25 cellular contexts compared by ENCODE assay signal in genomic region chr9:107588393-107588792, GRCh38.
DNase-seq lines count a peak whose midpoint lies in the region; ATAC-seq and TF ChIP-seq lines count a peak whose summit lies in the region.
"Had no signal": no experiment of that assay in that cellular context is flagged by ENCODE, and none has a peak within 500 bp of the region (broad histone marks: within the 10 kb centered on the region; RNA-seq: fewer than 3 reads in every experiment).

No MANE protein-coding gene starts in this region.

- no peak overlapping the region for H2BK12ac ChIP-seq in H9 (ENCODE audit: insufficient read length, low read depth, low read length)

- no peak overlapping the region for H2AK5ac ChIP-seq in H9 (ENCODE audit: insufficient read length, low read length)

- H4K5ac ChIP-seq in H9 (ENCODE audit: insufficient read length, low read depth, low read length), result no peak overlapping the region

- no peaks in the 10 kb centered on the region for H3K23me2 ChIP-seq in H9 (ENCODE audit: insufficient read length, low read depth, low read length, poor library complexity, severe bottlenecking)

- H2BK15ac ChIP-seq in H9 (ENCODE audit: low read depth, low read length), result no peak overlapping the region

- H3K9ac ChIP-seq in H9 (ENCODE audit: extremely low read depth, insufficient read length, low read length), result no peak overlapping the region
- H3K9ac ChIP-seq: SK-N-SH had no signal

- peak overlapping the region in 5 of 8 donors; percentile 64 to 87 (median 77) for H3K27ac ChIP-seq in spleen
- no peak overlapping the region for H3K27ac ChIP-seq in H9 (ENCODE audit: insufficient read length, low read depth, low read length)
- H3K27ac ChIP-seq: A549, suprapubic skin had no signal

- no peak overlapping the region for H2BK120ac ChIP-seq in H9 (ENCODE audit: low read depth, low read length, poor library complexity, severe bottlenecking)

- WGBS in spleen, 5 donors, result 83 to 97% (median 90%) methylated on average over 5 to 6 of the region's 6 CpGs
- WGBS in H9 (ENCODE audit: extremely low coverage, insufficient read length, low lambda C conversion rate), result no CpG with 5 or more reads among the region's 6 CpGs

- no peak overlapping the region for H3K27ac Mint-ChIP-seq in H9
- H3K27ac Mint-ChIP-seq: activated naive CD8-positive, alpha-beta T cell treated with anti-CD3 and anti-CD28 coated beads, Interleukin-2, amount 10 ng/mL, durations not matched to agents 7 days and 5 days; CD8-positive, alpha-beta T cell; progenitor cell of endocrine pancreas; stimulated activated naive B cell treated with anti-CD40 and anti-IgM and Interleukin-4, amounts not matched to agents 10 μg/mL and 1 μg/mL and 100 μg/mL, for 72 hours; T-helper 17 cell had no signal

- H3K9me3 ChIP-seq in spleen (no peaks in the 10 kb centered on the region), H9 (ENCODE audit: control insufficient read depth, low read depth, low read length) (no peaks in the 10 kb centered on the region), BE2C (no peaks in the 10 kb centered on the region)
- H3K9me3 ChIP-seq: A549, SK-N-SH, suprapubic skin, uterus had no signal

- no peaks in the 10 kb centered on the region for H4K20me1 ChIP-seq in H9 (ENCODE audit: control insufficient read depth, insufficient read depth, insufficient read length)

- H3K36me3 Mint-ChIP-seq in H9 (ENCODE audit: insufficient read depth in 1 of 3, low read depth in 3 of 3), result no peaks in the 10 kb centered on the region; a peak in 1 of 7 replicates
- H3K36me3 Mint-ChIP-seq: activated naive CD8-positive, alpha-beta T cell treated with anti-CD3 and anti-CD28 coated beads, Interleukin-2, amount 10 ng/mL, durations not matched to agents 7 days and 5 days; CD8-positive, alpha-beta T cell; stimulated activated naive B cell treated with anti-CD40 and anti-IgM and Interleukin-4, amounts not matched to agents 10 μg/mL and 1 μg/mL and 100 μg/mL, for 72 hours had no signal

- H3K9me3 Mint-ChIP-seq in H9, result no peaks in the 10 kb centered on the region
- H3K9me3 Mint-ChIP-seq: activated naive CD8-positive, alpha-beta T cell treated with anti-CD3 and anti-CD28 coated beads, Interleukin-2, amount 10 ng/mL, durations not matched to agents 7 days and 5 days; CD8-positive, alpha-beta T cell; stimulated activated naive B cell treated with anti-CD40 and anti-IgM and Interleukin-4, amounts not matched to agents 10 μg/mL and 1 μg/mL and 100 μg/mL, for 72 hours had no signal

- peak; percentile 17 for ATAC-seq in left colon
- ATAC-seq: CD8-positive, alpha-beta T cell; stimulated activated naive B cell treated with anti-CD40 and anti-IgM and Interleukin-4, amounts not matched to agents 10 μg/mL and 1 μg/mL and 100 μg/mL, for 72 hours; T-helper 17 cell had no signal

- H3K79me2 ChIP-seq in H9 (ENCODE audit: insufficient read depth, low read length), result no peaks in the 10 kb centered on the region

- H3K23ac ChIP-seq in H9 (ENCODE audit: insufficient read length, low read depth, low read length), result no peak overlapping the region

- peaks cover 2% of the 10 kb centered on the region for H3K27me3 Mint-ChIP-seq in H9 (ENCODE audit: low read depth)

- H4K8ac ChIP-seq in H9 (replicated peaks; ENCODE audit: insufficient read length, low read depth, low read length), result no peak overlapping the region

- no peak overlapping the region for H2BK5ac ChIP-seq in H9 (ENCODE audit: insufficient read length, low read length)

- H3K4me2 ChIP-seq in H9 (ENCODE audit: insufficient read depth, insufficient read length, low read length), result no peak overlapping the region
- H3K4me2 ChIP-seq: A549 had no signal

- H3K4me3 ChIP-seq in spleen, result no peak overlapping the region
- H3K4me3 ChIP-seq in BE2C (ENCODE audit: low read depth, low read length), result no peak overlapping the region
- H3K4me3 ChIP-seq: A549, uterus had no signal

- H3T11ph ChIP-seq in H9 (ENCODE audit: low read length), result no peak overlapping the region

- no peaks in the 10 kb centered on the region for H3K79me1 ChIP-seq in H9 (ENCODE audit: insufficient read depth, low read depth, low read length, poor library complexity, severe bottlenecking)

- no peak overlapping the region for H3K4ac ChIP-seq in H9 (ENCODE audit: low read depth, low read length)

- H3K27me3 ChIP-seq in spleen (replicated peaks in 1 of 7) (no peaks in the 10 kb centered on the region), H9 (ENCODE audit: insufficient read depth, low read length) (no peaks in the 10 kb centered on the region), BE2C (no peaks in the 10 kb centered on the region)
- H3K27me3 ChIP-seq: suprapubic skin, uterus had no signal

- H3K4me1 ChIP-seq in spleen (peaks cover 0 to 27% (median 6%) of the 10 kb centered on the region in 6 donors), H9 (ENCODE audit: insufficient read depth, low read length) (no peaks in the 10 kb centered on the region), BE2C (no peaks in the 10 kb centered on the region)
- H3K4me1 ChIP-seq: A549, uterus had no signal

- TF ChIP-seq CTCF in spleen (IDR thresholded peaks at IDR 0.05 in 8 of 11, conservative IDR thresholded peaks at IDR 0.05 in 3 of 11) (no peak), H9 (conservative IDR thresholded peaks at IDR 0.05) (no peak), BE2C (IDR thresholded peaks at IDR 0.05; ENCODE audit: low read depth, low read length) (no peak)

- H3K56ac ChIP-seq in H9 (ENCODE audit: insufficient read length, low read depth, low read length), result no peak overlapping the region

- H3K18ac ChIP-seq in H9 (ENCODE audit: insufficient read length, low read depth, low read length), result no peak overlapping the region

- H3K14ac ChIP-seq in H9 (ENCODE audit: insufficient read depth, low read length), result no peak overlapping the region

- H4K91ac ChIP-seq in H9 (ENCODE audit: insufficient read length, low read depth, low read length), result no peak overlapping the region

- intact Hi-C loops in left colon (cut with DNase I, micrococcal nuclease) (no loop called here), spleen (cut with DNase I; ENCODE audit: low total_unique reads) (no loop called here)

- no peaks in the 10 kb centered on the region for H3K36me3 ChIP-seq in spleen
- no peaks in the 10 kb centered on the region for H3K36me3 ChIP-seq in BE2C
- H3K36me3 ChIP-seq: suprapubic skin, uterus had no signal

- DNase-seq in NCI-H1417 (lab: John Stamatoyannopoulos, UW), result peak in 2 of 3 experiments; percentile 25 to 44
- no peak for DNase-seq in NCI-H1417 treated with DMSO at 0.1 percent for 48 hours (lab: John Stamatoyannopoulos, UW)
- peak; percentile 20 for DNase-seq in NCI-H146 treated with DMSO at 0.1 percent for 48 hours (lab: John Stamatoyannopoulos, UW; ENCODE audit: unreplicated experiment)
- DNase-seq in left colon, result no peak
- DNase-seq in spleen, result no peak
- no peak for DNase-seq in H9
- DNase-seq in activated effector memory CD4-positive, alpha-beta T cell treated with anti-CD3 and anti-CD28 coated beads, Interleukin-2, amount 50 U/mL, for 16 hours, result no peak
- DNase-seq in BE2C, result no peak
- DNase-seq: activated CD4-positive, alpha-beta T cell treated with anti-CD3 and anti-CD28 coated beads for 1 hour; activated gamma-delta T cell; activated naive CD8-positive, alpha-beta T cell treated with anti-CD3 and anti-CD28 coated beads, Interleukin-2, amount 10 ng/mL, durations not matched to agents 7 days and 5 days; CD8-positive, alpha-beta T cell; central memory CD4-positive, alpha-beta T cell; DMS79 treated with DMSO at 0.1 percent for 48 hours; GF-D8; Karpas-422; NCI-H187 treated with DMSO at 0.1 percent for 48 hours; SK-N-SH; stimulated activated CD4-positive, alpha-beta T cell treated with anti-CD3 and anti-CD28 coated beads, Interleukin-15, amount 100 ng/mL, for 24 hours; stimulated activated naive B cell treated with anti-CD40 and anti-IgM and Interleukin-4, amounts not matched to agents 10 μg/mL and 1 μg/mL and 100 μg/mL, for 72 hours; T-helper 17 cell; uterus had no signal

- H2AFZ ChIP-seq in H9 (ENCODE audit: low read length), result no peak overlapping the region

- no peak overlapping the region for H3K4me3 Mint-ChIP-seq in H9
- H3K4me3 Mint-ChIP-seq: activated naive CD8-positive, alpha-beta T cell treated with anti-CD3 and anti-CD28 coated beads, Interleukin-2, amount 10 ng/mL, durations not matched to agents 7 days and 5 days; CD8-positive, alpha-beta T cell; T-helper 17 cell had no signal

- peaks cover 19 to 22% of the 10 kb centered on the region in 2 experiments for H3K4me1 Mint-ChIP-seq in H9
- H3K4me1 Mint-ChIP-seq: activated naive CD8-positive, alpha-beta T cell treated with anti-CD3 and anti-CD28 coated beads, Interleukin-2, amount 10 ng/mL, durations not matched to agents 7 days and 5 days had no signal

- no peak for TF ChIP-seq POLR2A in spleen (IDR thresholded peaks at IDR 0.05)

- H2BK20ac ChIP-seq in H9 (ENCODE audit: low read depth, low read length, poor library complexity, severe bottlenecking), result no peak overlapping the region

Comparison
In these comparisons a context has a peak if more than half of its experiments do, and no peak if none do; other contexts are left out.
1. DNase-seq: peak in NCI-H1417 (2 of 3) and NCI-H146 treated with DMSO at 0.1 percent for 48 hours (single experiment); none in NCI-H1417 treated with DMSO at 0.1 percent for 48 hours (single experiment), left colon (0 of 2), spleen (single experiment), H9 (single experiment), activated effector memory CD4-positive, alpha-beta T cell treated with anti-CD3 and anti-CD28 coated beads, Interleukin-2, amount 50 U/mL, for 16 hours (single experiment) and BE2C (single experiment).